In genomic region chr1:20948091-20948490, GRCh38 we compare ENCODE assay signal across 21 cellular contexts.
"Had no signal": no experiment of that assay in that cellular context is flagged by ENCODE, and none has a peak within 500 bp of the region (broad histone marks: within the 10 kb centered on the region; RNA-seq: fewer than 3 reads in every experiment).

No MANE protein-coding gene starts in this region.

- H3K9ac ChIP-seq: neural progenitor cell had no signal

- H3K4me3 ChIP-seq: breast epithelium, mucosa of descending colon, neural progenitor cell, prostate gland, right atrium auricular region, suprapubic skin, transverse colon had no signal

- H3K4me1 ChIP-seq: breast epithelium, prostate gland, right atrium auricular region, suprapubic skin, transverse colon had no signal

- H3K27me3 ChIP-seq: breast epithelium, neural progenitor cell, right atrium auricular region, suprapubic skin, transverse colon had no signal

- DNase-seq: activated CD4-positive, alpha-beta T cell treated with anti-CD3 and anti-CD28 coated beads, Interleukin-2, amount 10 ng/mL, durations not matched to agents 24 days and 14 days; activated CD8-positive, alpha-beta T cell treated with anti-CD3 and anti-CD28 coated beads, Interleukin-2, amount 10 ng/mL, durations not matched to agents 7 days and 5 days; activated naive CD4-positive, alpha-beta T cell treated with anti-CD3 and anti-CD28 coated beads, Interleukin-2, amount 50 U/mL, for 16 hours; activated T-cell treated with anti-CD3 and anti-CD28 coated beads, Interleukin-2, amount 50 U/mL, for 24 hours; cerebellar nuclear complex; cortex of kidney; head of caudate nucleus; left ventricle myocardium superior; mucosa of descending colon; naive thymus-derived CD4-positive, alpha-beta T cell; stimulated activated CD4-positive, alpha-beta T cell treated with anti-CD3 and anti-CD28 coated beads, Interleukin-12 subunit alpha, Interleukin-12 subunit beta, amount 100 ng/mL, for 4 hours; stimulated activated CD4-positive, alpha-beta T cell treated with anti-CD3 and anti-CD28 coated beads, Interleukin-2, amount 100 ng/mL, for 24 hours; T1000; transverse colon had no signal

- H2AFZ ChIP-seq: neural progenitor cell had no signal

- H3K36me3 ChIP-seq: breast epithelium, prostate gland, right atrium auricular region had no signal

- H3K4me3 Mint-ChIP-seq: activated CD4-positive, alpha-beta T cell treated with anti-CD3 and anti-CD28 coated beads, Interleukin-2, amount 10 ng/mL, durations not matched to agents 24 days and 14 days; activated CD8-positive, alpha-beta T cell treated with anti-CD3 and anti-CD28 coated beads, Interleukin-2, amount 10 ng/mL, durations not matched to agents 7 days and 5 days; activated T-cell treated with anti-CD3 and anti-CD28 coated beads, Interleukin-2, amount 50 U/mL, for 24 hours; naive thymus-derived CD4-positive, alpha-beta T cell; neural progenitor cell; stimulated activated naive CD8-positive, alpha-beta T cell treated with anti-CD3 and anti-CD28 coated beads, Interleukin-15, Interleukin-2, amounts not matched to agents 100 ng/mL and 50 ng/mL, for 24 hours had no signal

- H3K27me3 Mint-ChIP-seq: activated CD4-positive, alpha-beta T cell treated with anti-CD3 and anti-CD28 coated beads, Interleukin-2, amount 10 ng/mL, durations not matched to agents 24 days and 14 days; activated T-cell treated with anti-CD3 and anti-CD28 coated beads, Interleukin-2, amount 50 U/mL, for 24 hours; naive thymus-derived CD4-positive, alpha-beta T cell; stimulated activated naive CD8-positive, alpha-beta T cell treated with anti-CD3 and anti-CD28 coated beads, Interleukin-15, Interleukin-2, amounts not matched to agents 100 ng/mL and 50 ng/mL, for 24 hours had no signal

- H3K9me3 ChIP-seq: breast epithelium, mucosa of descending colon, prostate gland, right atrium auricular region, suprapubic skin, transverse colon had no signal

- H3K4me1 Mint-ChIP-seq: activated CD4-positive, alpha-beta T cell treated with anti-CD3 and anti-CD28 coated beads, Interleukin-2, amount 10 ng/mL, durations not matched to agents 24 days and 14 days had no signal

- H3K27ac ChIP-seq: breast epithelium, neural progenitor cell, prostate gland, right atrium auricular region, suprapubic skin, transverse colon had no signal

- H3K9me3 Mint-ChIP-seq: activated CD4-positive, alpha-beta T cell treated with anti-CD3 and anti-CD28 coated beads, Interleukin-2, amount 10 ng/mL, durations not matched to agents 24 days and 14 days; activated T-cell treated with anti-CD3 and anti-CD28 coated beads, Interleukin-2, amount 50 U/mL, for 24 hours; activated T-helper 2 cell treated with anti-CD3 and anti-CD28 coated beads, Interferon-gamma antibody, Interleukin-2, Interleukin-4, amounts not matched to agents 10 μg/mL and 5 μg/mL and 100 μg/mL, durations not matched to agents 14 hours and 24 hours and 36 hours; naive thymus-derived CD4-positive, alpha-beta T cell; neural progenitor cell; stimulated activated naive CD8-positive, alpha-beta T cell treated with anti-CD3 and anti-CD28 coated beads, Interleukin-15, Interleukin-2, amounts not matched to agents 100 ng/mL and 50 ng/mL, for 24 hours had no signal

- H3K4me2 ChIP-seq: neural progenitor cell had no signal

- ATAC-seq: activated CD8-positive, alpha-beta T cell treated with anti-CD3 and anti-CD28 coated beads, Interleukin-2, amount 10 ng/mL, durations not matched to agents 7 days and 5 days; left ventricle myocardium superior; mucosa of descending colon; naive thymus-derived CD4-positive, alpha-beta T cell had no signal

- H3K27ac Mint-ChIP-seq: activated CD4-positive, alpha-beta T cell treated with anti-CD3 and anti-CD28 coated beads, Interleukin-2, amount 10 ng/mL, durations not matched to agents 24 days and 14 days; activated CD8-positive, alpha-beta T cell treated with anti-CD3 and anti-CD28 coated beads, Interleukin-2, amount 10 ng/mL, durations not matched to agents 7 days and 5 days; activated T-cell treated with anti-CD3 and anti-CD28 coated beads, Interleukin-2, amount 50 U/mL, for 24 hours; activated T-helper 2 cell treated with anti-CD3 and anti-CD28 coated beads, Interferon-gamma antibody, Interleukin-2, Interleukin-4, amounts not matched to agents 10 μg/mL and 5 μg/mL and 100 μg/mL, durations not matched to agents 14 hours and 24 hours and 36 hours; neural progenitor cell; stimulated activated naive CD8-positive, alpha-beta T cell treated with anti-CD3 and anti-CD28 coated beads, Interleukin-15, Interleukin-2, amounts not matched to agents 100 ng/mL and 50 ng/mL, for 24 hours had no signal
